ENCODE assay signal across 1 cellular context in genomic region chr15:62899090-62899493, GRCh38.
TF ChIP-seq lines count a peak whose summit lies in the region.

No MANE protein-coding gene starts in this region.

TF ChIP-seq in SK-N-SH, 30 proteins besides CTCF, POLR2A, EP300 and RAD21 (continued from another document):
- TF ChIP-seq REST (IDR thresholded peaks at IDR 0.05; ENCODE audit: low read depth, low read length) (no peak), FOXJ3 (CRISPR knock-in tag; IDR thresholded peaks at IDR 0.05) (no peak), SMC3 (IDR thresholded peaks at IDR 0.05; ENCODE audit: low read depth, low read length) (no peak), TEAD4 (IDR thresholded peaks at IDR 0.05; ENCODE audit: borderline replicate concordance, insufficient read depth) (no peak), POLR2AphosphoS5 (IDR thresholded peaks at IDR 0.05; ENCODE audit: low read depth, low read length) (peak; percentile 69; the same call in 1 of the 2 replicates), TCF12 (IDR thresholded peaks at IDR 0.05) (peak; percentile 92)
TF ChIP-seq in SK-N-SH: peak in this region for 5.
